In genomic region chr3:186614597-186615483, GRCh38 we compare ENCODE assay signal across 1 cellular context.
TF ChIP-seq lines count a peak whose summit lies in the region.

No MANE protein-coding gene starts in this region.

TF ChIP-seq in HepG2, 621 proteins besides CTCF, POLR2A, EP300 and RAD21 (continued from another document and continues in another):
- TF ChIP-seq FOXP4 (CRISPR knock-in tag; IDR thresholded peaks at IDR 0.05) (peak; percentile 3; the same call in 1 of the 2 replicates), ZNF605 (CRISPR knock-in tag; IDR thresholded peaks at IDR 0.05) (peak; percentile 56), IKZF1 (IDR thresholded peaks at IDR 0.05) (no peak), KDM5A (IDR thresholded peaks at IDR 0.05; ENCODE audit: borderline replicate concordance, low read length) (peak; percentile 30; the same call in 1 of the 2 replicates), AHR (CRISPR knock-in tag; IDR thresholded peaks at IDR 0.05) (no peak), FOXM1 (CRISPR knock-in tag; IDR thresholded peaks at IDR 0.05) (no peak), YEATS2 (CRISPR knock-in tag; IDR thresholded peaks at IDR 0.05; ENCODE audit: borderline replicate concordance) (no peak), POLR2AphosphoS2 (IDR thresholded peaks at IDR 0.05; ENCODE audit: low read depth, low read length) (no peak), ZNF556 (CRISPR knock-in tag; IDR thresholded peaks at IDR 0.05; ENCODE audit: borderline replicate concordance) (peak; percentile 78; the same call in 1 of the 2 replicates), TMF1 (CRISPR knock-in tag; IDR thresholded peaks at IDR 0.05; ENCODE audit: low read depth) (peak; percentile 6; the same call in 1 of the 2 replicates), ZNF20 (CRISPR knock-in tag; IDR thresholded peaks at IDR 0.05) (0 out of 2 replicates have a peak, but pooled peaks have one; percentile 58), MAFF (IDR thresholded peaks at IDR 0.05; ENCODE audit: low read depth, low read length) (no peak), CBX5 (CRISPR knock-in tag; IDR thresholded peaks at IDR 0.05; ENCODE audit: borderline replicate concordance) (peak; percentile 61; the same call in 1 of the 2 replicates), SAP130 (CRISPR knock-in tag; IDR thresholded peaks at IDR 0.05; ENCODE audit: low read depth) (peak; percentile 53; the same call in 1 of the 2 replicates), ZNF749 (CRISPR knock-in tag; IDR thresholded peaks at IDR 0.05; ENCODE audit: borderline replicate concordance) (0 out of 2 replicates have a peak, but pooled peaks have one; percentile 17), MIER2 (CRISPR knock-in tag; IDR thresholded peaks at IDR 0.05) (no peak), FIP1L1 (IDR thresholded peaks at IDR 0.05; ENCODE audit: borderline replicate concordance, insufficient read depth, low read depth, low read length) (peak; percentile 10; the same call in 1 of the 2 replicates), SATB2 (CRISPR knock-in tag; IDR thresholded peaks at IDR 0.05) (no peak), SNAPC4 (CRISPR knock-in tag; IDR thresholded peaks at IDR 0.05) (no peak), HDAC1 (CRISPR knock-in tag; IDR thresholded peaks at IDR 0.05) (no peak), ETS1 (CRISPR knock-in tag; IDR thresholded peaks at IDR 0.05) (no peak), POGK (CRISPR knock-in tag; conservative IDR thresholded peaks at IDR 0.05) (peak; percentile 56; the same call in 1 of the 2 replicates), ZNF512B (CRISPR knock-in tag; IDR thresholded peaks at IDR 0.05; ENCODE audit: borderline replicate concordance) (0 out of 2 replicates have a peak, but pooled peaks have one; percentile 35), ZNF775 (CRISPR knock-in tag; IDR thresholded peaks at IDR 0.05; ENCODE audit: borderline replicate concordance) (peak; percentile 68; the same call in 1 of the 2 replicates), GMEB1 (CRISPR knock-in tag; IDR thresholded peaks at IDR 0.05; ENCODE audit: borderline replicate concordance) (no peak; the same call in 1 of the 2 replicates), KAT7 (CRISPR knock-in tag; IDR thresholded peaks at IDR 0.05; ENCODE audit: borderline replicate concordance) (peak; percentile 49; the same call in 1 of the 2 replicates), ZC3H4 (CRISPR knock-in tag; IDR thresholded peaks at IDR 0.05; ENCODE audit: borderline replicate concordance) (no peak), U2AF2 (IDR thresholded peaks at IDR 0.05; ENCODE audit: low read depth, low read length) (0 out of 2 replicates have a peak, but pooled peaks have one; percentile 70), ZNF260 (CRISPR knock-in tag; IDR thresholded peaks at IDR 0.05; ENCODE audit: borderline replicate concordance, low read depth) (no peak), ZNF34 (CRISPR knock-in tag; IDR thresholded peaks at IDR 0.05; ENCODE audit: borderline replicate concordance) (peak; percentile 91; the same call in 1 of the 2 replicates), MLLT10 (CRISPR knock-in tag; IDR thresholded peaks at IDR 0.05) (no peak; the same call in 1 of the 2 replicates), ZBTB21 (CRISPR knock-in tag; IDR thresholded peaks at IDR 0.05) (no peak), MTF2 (CRISPR knock-in tag; IDR thresholded peaks at IDR 0.05; ENCODE audit: borderline replicate concordance) (no peak), ZSCAN29 (CRISPR knock-in tag; conservative IDR thresholded peaks at IDR 0.05) (peak; percentile 75; the same call in 1 of the 2 replicates), ARNTL (CRISPR knock-in tag; IDR thresholded peaks at IDR 0.05) (0 out of 2 replicates have a peak, but pooled peaks have one; percentile 32), EHMT2 (IDR thresholded peaks at IDR 0.05; ENCODE audit: borderline replicate concordance, low read depth, low read length) (no peak), BCLAF1 (IDR thresholded peaks at IDR 0.05) (no peak), RNF2 (conservative IDR thresholded peaks at IDR 0.05; ENCODE audit: low read depth) (no peak), SRSF1 (optimal IDR thresholded peaks at IDR 0.05; ENCODE audit: low read depth, low read length) (no peak), NFYB (CRISPR knock-in tag; IDR thresholded peaks at IDR 0.05) (0 out of 2 replicates have a peak, but pooled peaks have one; percentile 7), ZNF264 (CRISPR knock-in tag; IDR thresholded peaks at IDR 0.05) (no peak), TFDP1 (CRISPR knock-in tag; IDR thresholded peaks at IDR 0.05; ENCODE audit: borderline replicate concordance) (0 out of 2 replicates have a peak, but pooled peaks have one; percentile 64)
